8 cellular contexts compared by ENCODE assay signal in the genomic region with DNA sequence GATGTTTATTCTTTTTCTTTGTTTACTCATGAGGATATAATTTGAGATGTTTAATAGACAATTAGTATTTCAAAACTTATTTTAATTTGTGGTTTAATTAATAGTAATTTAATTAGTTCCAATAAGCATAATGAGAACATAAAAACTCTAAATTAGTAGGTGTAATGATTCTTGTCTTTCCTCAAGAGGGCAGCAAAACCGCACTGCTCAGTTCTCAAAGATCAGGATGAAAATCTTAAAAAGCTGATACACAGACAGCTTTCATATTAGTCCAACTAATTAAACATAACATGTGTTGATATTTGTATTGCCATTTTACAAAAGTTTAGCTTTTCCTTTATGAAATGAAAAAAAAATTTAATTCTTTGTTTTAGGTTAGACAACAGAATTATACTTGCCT.
DNase-seq lines count a peak whose midpoint lies in the region; TF ChIP-seq lines count a peak whose summit lies in the region.
"Had no signal": no experiment of that assay in that cellular context is flagged by ENCODE, and none has a peak within 500 bp of the region (broad histone marks: within the 10 kb centered on the region; RNA-seq: fewer than 3 reads in every experiment).

No MANE protein-coding gene starts in this region.

- 0 out of 2 replicates have a peak, but pooled peaks cover 7% of the 10 kb centered on the region for H3K4me1 ChIP-seq in GM23248 (ENCODE audit: insufficient read depth)

- DNase-seq in GM23248 (peak; percentile 39), NCI-H446 treated with DMSO at 0.1 percent for 48 hours (lab: John Stamatoyannopoulos, UW) (peak; percentile 59), choroid plexus epithelial cell (ENCODE audit: low read depth) (peak; percentile 68), progenitor cell of endocrine pancreas (ENCODE audit: low spot score, unreplicated experiment) (no peak), T-helper 1 cell (no peak), mesenteric fat pad (ENCODE audit: low spot score) (no peak), mucosa of gallbladder (ENCODE audit: low spot score) (no peak)

- no peak overlapping the region for H3K4me2 ChIP-seq in GM23248 (ENCODE audit: unreplicated experiment)

- peak; percentile 69 for TF ChIP-seq CTCF in choroid plexus epithelial cell (conservative IDR thresholded peaks at IDR 0.05; ENCODE audit: low read depth, low read length)
- peak; percentile 71 for TF ChIP-seq CTCF in progenitor cell of endocrine pancreas (IDR thresholded peaks at IDR 0.05; ENCODE audit: unreplicated experiment)

- H3K4me3 ChIP-seq in GM23248 (no peak overlapping the region), choroid plexus epithelial cell (ENCODE audit: low read depth, low read length) (no peak overlapping the region)

- no peaks in the 10 kb centered on the region for H4K20me1 ChIP-seq in GM23248 (ENCODE audit: insufficient read depth)

- H3K9ac ChIP-seq in GM23248 = no peak overlapping the region

- H3K27me3 ChIP-seq in GM23248 (replicated peaks; ENCODE audit: insufficient read depth) = no peaks in the 10 kb centered on the region; the same call in 1 of the 2 replicates

- peaks cover 10% of the 10 kb centered on the region for H3K9me3 Mint-ChIP-seq in progenitor cell of endocrine pancreas (ENCODE audit: low read depth)
- H3K9me3 Mint-ChIP-seq: dendritic cell treated with granulocyte-macrophage colony-stimulating factor and Interleukin-4, amounts not matched to agents 40 ng/mL and 50 ng/mL, for 4 days had no signal

- no peaks in the 10 kb centered on the region for H3K36me3 Mint-ChIP-seq in progenitor cell of endocrine pancreas (ENCODE audit: insufficient read depth)

- no peak overlapping the region for H3K27ac ChIP-seq in GM23248

- no peaks in the 10 kb centered on the region for H3K9me3 ChIP-seq in GM23248 (ENCODE audit: low read depth)

- no peaks in the 10 kb centered on the region for H3K79me2 ChIP-seq in GM23248 (ENCODE audit: insufficient read depth)

- H3K4me1 Mint-ChIP-seq in progenitor cell of endocrine pancreas (ENCODE audit: low read depth) = peaks cover 25% of the 10 kb centered on the region

- WGBS in GM23248 (ENCODE audit: low coverage in 1 of 2, low lambda C conversion rate in 2 of 2, missing lambda C conversion rate in 2 of 2), 2 experiments = 0% methylated on average over 1 of the region's 1 CpG

- no peak overlapping the region for H2AFZ ChIP-seq in GM23248

- no peak overlapping the region for H3K4me3 Mint-ChIP-seq in progenitor cell of endocrine pancreas (ENCODE audit: low read depth)
- H3K4me3 Mint-ChIP-seq: dendritic cell treated with granulocyte-macrophage colony-stimulating factor and Interleukin-4, amounts not matched to agents 40 ng/mL and 50 ng/mL, for 4 days had no signal

- no peaks in the 10 kb centered on the region for H3F3A ChIP-seq in GM23248 (ENCODE audit: insufficient read depth)

- no peaks in the 10 kb centered on the region for H3K9me2 ChIP-seq in GM23248 (ENCODE audit: insufficient read depth)

- no peaks in the 10 kb centered on the region for H3K36me3 ChIP-seq in GM23248 (ENCODE audit: low read depth)

- no peak overlapping the region for H3K27ac Mint-ChIP-seq in progenitor cell of endocrine pancreas
- H3K27ac Mint-ChIP-seq: dendritic cell treated with granulocyte-macrophage colony-stimulating factor and Interleukin-4, amounts not matched to agents 40 ng/mL and 50 ng/mL, for 4 days had no signal

- in situ Hi-C loops in GM23248 (cut with MboI) = no loop called here

- H3K27me3 Mint-ChIP-seq in progenitor cell of endocrine pancreas = no peaks in the 10 kb centered on the region

Comparison
In these comparisons a context has a peak if more than half of its experiments do, and no peak if none do; other contexts are left out.
1. DNase-seq: peak in GM23248 (single experiment), NCI-H446 treated with DMSO at 0.1 percent for 48 hours (single experiment) and choroid plexus epithelial cell (single experiment); none in progenitor cell of endocrine pancreas (single experiment), T-helper 1 cell (0 of 5), mesenteric fat pad (single experiment) and mucosa of gallbladder (single experiment).